In the genomic region with DNA sequence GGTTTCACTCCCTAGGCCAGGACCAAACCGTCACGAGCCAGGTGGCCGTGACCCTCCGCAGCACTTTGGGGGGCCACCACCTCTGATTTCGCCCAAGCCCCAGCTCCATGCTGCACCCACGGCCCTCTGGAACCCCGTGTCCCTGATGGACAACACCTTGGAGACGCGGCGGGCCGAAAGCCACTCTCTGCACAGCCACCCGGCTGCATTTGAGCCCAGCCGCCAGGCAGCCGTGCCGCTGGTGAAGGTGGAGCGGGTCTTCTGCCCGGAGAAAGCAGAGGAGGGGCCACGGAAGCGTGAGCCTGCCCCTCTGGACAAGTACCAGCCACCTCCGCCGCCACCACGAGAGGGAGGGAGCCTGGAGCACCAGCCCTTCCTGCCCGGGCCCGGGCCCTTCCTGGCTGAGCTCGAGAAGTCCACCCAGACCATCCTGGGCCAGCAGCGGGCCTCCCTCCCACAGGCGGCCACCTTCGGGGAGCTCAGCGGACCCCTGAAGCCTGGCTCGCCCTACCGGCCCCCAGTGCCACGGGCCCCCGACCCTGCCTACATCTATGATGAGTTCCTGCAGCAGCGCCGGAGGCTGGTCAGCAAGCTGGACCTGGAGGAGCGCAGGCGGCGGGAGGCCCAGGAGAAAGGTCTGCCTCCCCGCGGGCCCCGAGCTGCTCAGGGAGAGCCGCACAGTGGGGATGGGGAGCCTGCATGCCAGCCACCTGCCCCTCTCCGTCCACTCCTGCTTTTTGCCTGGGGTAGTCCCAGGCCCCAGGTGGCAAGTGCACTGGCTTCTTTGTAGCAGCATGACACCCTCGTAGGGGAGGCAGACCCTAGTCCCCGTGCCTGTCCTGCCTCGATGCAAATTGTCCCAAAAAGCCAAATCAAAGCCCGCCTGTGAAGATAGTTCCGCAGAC, we compare ENCODE assay signal across 15 cellular contexts.
"Had no signal": no experiment of that assay in that cellular context is flagged by ENCODE, and none has a peak within 500 bp of the region (broad histone marks: within the 10 kb centered on the region; RNA-seq: fewer than 3 reads in every experiment).

No MANE protein-coding gene starts in this region.

- H3K27me3 ChIP-seq: dorsolateral prefrontal cortex, foreskin keratinocyte, testis had no signal

- H3K27ac Mint-ChIP-seq: activated CD8-positive, alpha-beta memory T cell treated with anti-CD3 and anti-CD28 coated beads, Interleukin-2, amount 10 ng/mL, durations not matched to agents 7 days and 5 days; activated naive CD8-positive, alpha-beta T cell treated with anti-CD3 and anti-CD28 coated beads for 36 hours; T-helper 2 cell treated with Interferon-gamma antibody and Interleukin-4, amounts not matched to agents 5 μg/mL and 100 μg/mL, for 36 hours had no signal

- H3K27me3 Mint-ChIP-seq: activated CD8-positive, alpha-beta memory T cell treated with anti-CD3 and anti-CD28 coated beads, Interleukin-2, amount 10 ng/mL, durations not matched to agents 7 days and 5 days; activated naive CD8-positive, alpha-beta T cell treated with anti-CD3 and anti-CD28 coated beads for 36 hours; naive B cell had no signal

- H3K4me1 Mint-ChIP-seq: activated CD8-positive, alpha-beta memory T cell treated with anti-CD3 and anti-CD28 coated beads, Interleukin-2, amount 10 ng/mL, durations not matched to agents 7 days and 5 days; activated naive CD8-positive, alpha-beta T cell treated with anti-CD3 and anti-CD28 coated beads for 36 hours had no signal

- ATAC-seq: activated CD8-positive, alpha-beta memory T cell treated with anti-CD3 and anti-CD28 coated beads, Interleukin-2, amount 10 ng/mL, durations not matched to agents 7 days and 5 days; foreskin keratinocyte; sciatic nerve had no signal

- DNase-seq: activated CD4-positive, alpha-beta T cell treated with anti-CD3 and anti-CD28 coated beads for 1 hour; activated CD4-positive, alpha-beta T cell treated with anti-CD3 and anti-CD28 coated beads, Interleukin-2, amount 50 U/mL, for 48 hours; activated CD8-positive, alpha-beta memory T cell treated with anti-CD3 and anti-CD28 coated beads, Interleukin-2, amount 10 ng/mL, durations not matched to agents 7 days and 5 days; activated gamma-delta T cell; activated naive CD8-positive, alpha-beta T cell treated with anti-CD3 and anti-CD28 coated beads for 36 hours; activated T-cell treated with anti-CD3 and anti-CD28 coated beads, Interleukin-2, amount 50 U/mL, for 48 hours; foreskin keratinocyte; midbrain; naive B cell; stimulated activated CD4-positive, alpha-beta T cell treated with anti-CD3 and anti-CD28 coated beads, Interleukin-12 subunit alpha, Interleukin-12 subunit beta, amount 100 ng/mL, for 4 hours; stimulated activated naive CD4-positive, alpha-beta T cell treated with Interleukin-2 at 50 U/mL for 16 hours; testis had no signal

- H3K27ac ChIP-seq: foreskin keratinocyte, testis had no signal

- H3K9me3 Mint-ChIP-seq: activated naive CD8-positive, alpha-beta T cell treated with anti-CD3 and anti-CD28 coated beads for 36 hours; naive B cell; T-helper 2 cell treated with Interferon-gamma antibody and Interleukin-4, amounts not matched to agents 5 μg/mL and 100 μg/mL, for 36 hours had no signal

- H3K9me3 ChIP-seq: testis had no signal

- H3K4me1 ChIP-seq: foreskin keratinocyte had no signal

- H3K4me3 Mint-ChIP-seq: activated CD8-positive, alpha-beta memory T cell treated with anti-CD3 and anti-CD28 coated beads, Interleukin-2, amount 10 ng/mL, durations not matched to agents 7 days and 5 days; activated naive CD8-positive, alpha-beta T cell treated with anti-CD3 and anti-CD28 coated beads for 36 hours; T-helper 2 cell treated with Interferon-gamma antibody and Interleukin-4, amounts not matched to agents 5 μg/mL and 100 μg/mL, for 36 hours had no signal

- H3K4me3 ChIP-seq: dorsolateral prefrontal cortex, testis had no signal
